ENCODE assay signal across 18 cellular contexts in the genomic region with DNA sequence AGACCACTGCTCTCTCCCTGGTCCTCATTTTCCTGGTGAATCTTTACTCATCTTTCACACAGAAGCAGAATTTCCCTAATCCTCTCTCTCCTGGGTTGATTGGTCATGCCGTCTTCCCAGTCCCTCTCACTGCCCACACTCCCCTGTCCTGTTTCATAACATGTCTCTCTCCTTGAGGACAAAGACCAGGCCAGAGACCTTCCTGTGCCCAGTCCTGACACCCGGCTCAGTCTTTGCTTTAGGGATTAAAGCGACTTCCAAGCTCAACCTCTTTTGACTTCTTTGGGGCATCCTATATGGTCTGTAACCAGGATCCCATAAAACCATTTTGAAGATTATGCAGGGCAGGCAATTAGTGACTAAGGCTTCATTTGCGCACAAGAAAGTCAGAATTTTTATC.
DNase-seq lines count a peak whose midpoint lies in the region; ATAC-seq and TF ChIP-seq lines count a peak whose summit lies in the region.
"Had no signal": no experiment of that assay in that cellular context is flagged by ENCODE, and none has a peak within 500 bp of the region (broad histone marks: within the 10 kb centered on the region; RNA-seq: fewer than 3 reads in every experiment).

No MANE protein-coding gene starts in this region.

- no peak overlapping the region for H3K4me2 ChIP-seq in PC-3 (ENCODE audit: low read length)

- peaks cover 11% of the 10 kb centered on the region for H3K9me3 Mint-ChIP-seq in activated CD8-positive, alpha-beta T cell treated with anti-CD3 and anti-CD28 coated beads for 36 hours
- H3K9me3 Mint-ChIP-seq in activated CD8-positive, alpha-beta T cell treated with anti-CD3 and anti-CD28 coated beads, Interleukin-2, amount 10 ng/mL, durations not matched to agents 7 days and 5 days (ENCODE audit: insufficient read depth) = no peaks in the 10 kb centered on the region
- H3K9me3 Mint-ChIP-seq in CD4-positive, alpha-beta T cell = peaks cover 2% of the 10 kb centered on the region
- H3K9me3 Mint-ChIP-seq in naive thymus-derived CD8-positive, alpha-beta T cell = peaks cover 0 to 8% (median 4%) of the 10 kb centered on the region in 9 donors

- DNase-seq in activated CD8-positive, alpha-beta T cell treated with anti-CD3 and anti-CD28 coated beads for 36 hours = no peak
- DNase-seq in activated CD8-positive, alpha-beta T cell treated with anti-CD3 and anti-CD28 coated beads, Interleukin-2, amount 10 ng/mL, durations not matched to agents 7 days and 5 days = no peak
- DNase-seq in CD4-positive, alpha-beta T cell = no peak
- DNase-seq in T-helper 17 cell = no peak
- DNase-seq in naive thymus-derived CD8-positive, alpha-beta T cell = no peak
- no peak for DNase-seq in PC-3
- no peak for DNase-seq in NCI-H2107 (lab: John Stamatoyannopoulos, UW)
- DNase-seq: GDM1, GOT3, NCI-H146, NCI-H2081 treated with DMSO at 0.1 percent for 48 hours, NCI-H345, NCI-H526 treated with DMSO at 0.1 percent for 48 hours, RPMI8226 had no signal

- H3K27me3 ChIP-seq in CD4-positive, alpha-beta T cell (ENCODE audit: control insufficient read depth, insufficient read depth, low read length) = no peaks in the 10 kb centered on the region
- H3K27me3 ChIP-seq in PC-3 (ENCODE audit: low read length) = peaks cover 44% of the 10 kb centered on the region

- no peaks in the 10 kb centered on the region for H3K36me3 ChIP-seq in PC-3 (ENCODE audit: low read depth, low read length)

- POLR2A ChIA-PET in activated CD8-positive, alpha-beta T cell treated with anti-CD3 and anti-CD28 coated beads for 36 hours (lab: Charles Lee) = interaction anchor here (0.7 kb wide), 1 partner anchor 12 kb away, joined by 3 read pairs; no protein-coding TSS in a partner anchor
- POLR2A ChIA-PET in activated CD8-positive, alpha-beta T cell treated with anti-CD3 and anti-CD28 coated beads, Interleukin-2, amount 10 ng/mL, durations not matched to agents 7 days and 5 days (lab: Charles Lee) = interaction anchor here (0.6 kb wide), 1 partner anchor 382 kb away, joined by 3 read pairs; no protein-coding TSS in a partner anchor
- POLR2A ChIA-PET in CD4-positive, alpha-beta T cell (lab: Charles Lee) = interaction anchor here (0.7 to 1.4 kb wide), 3 partner anchors 12 to 102 kb away, joined by 3 to 4 read pairs (median 3); no protein-coding TSS in a partner anchor
- POLR2A ChIA-PET in naive thymus-derived CD8-positive, alpha-beta T cell (lab: Charles Lee) = interaction anchor here (0.9 to 1.1 kb wide), 2 partner anchors 8 to 48 kb away, joined by 3 read pairs; no protein-coding TSS in a partner anchor
- POLR2A ChIA-PET in PC-3 (lab: Charles Lee; ENCODE audit: unreplicated experiment) = no interaction called here

- H3K79me2 ChIP-seq in PC-3 (ENCODE audit: low read length) = no peaks in the 10 kb centered on the region

- no peaks in the 10 kb centered on the region for H4K20me1 ChIP-seq in PC-3 (ENCODE audit: low read length)

- no peak overlapping the region for H3K27ac ChIP-seq in CD4-positive, alpha-beta T cell (ENCODE audit: low read depth, low read length)
- no peak overlapping the region for H3K27ac ChIP-seq in PC-3 (ENCODE audit: low read length)
- H3K27ac ChIP-seq: C4-2B, HL-60 had no signal

- no peak overlapping the region for H3K9ac ChIP-seq in PC-3 (ENCODE audit: low read length)

- H3K4me1 ChIP-seq in PC-3 (ENCODE audit: insufficient read depth, low read length) = no peaks in the 10 kb centered on the region

- H2AFZ ChIP-seq in PC-3 (ENCODE audit: low read length) = no peak overlapping the region

- no peaks in the 10 kb centered on the region for H3K9me3 ChIP-seq in CD4-positive, alpha-beta T cell (ENCODE audit: control insufficient read depth, low read length)
- no peaks in the 10 kb centered on the region for H3K9me3 ChIP-seq in T-helper 17 cell (ENCODE audit: control insufficient read depth, low read length, poor library complexity, severe bottlenecking)
- H3K9me3 ChIP-seq in PC-3 (ENCODE audit: low read length) = no peaks in the 10 kb centered on the region

- no peak for TF ChIP-seq CTCF in activated CD8-positive, alpha-beta T cell treated with anti-CD3 and anti-CD28 coated beads for 36 hours (IDR thresholded peaks at IDR 0.05)
- no peak for TF ChIP-seq CTCF in CD4-positive, alpha-beta T cell (IDR thresholded peaks at IDR 0.05)
- no peak for TF ChIP-seq CTCF in PC-3 (conservative IDR thresholded peaks at IDR 0.05; ENCODE audit: low read depth, low read length)

- no peak overlapping the region for H3K4me3 Mint-ChIP-seq in activated CD8-positive, alpha-beta T cell treated with anti-CD3 and anti-CD28 coated beads for 36 hours
- no peak overlapping the region for H3K4me3 Mint-ChIP-seq in activated CD8-positive, alpha-beta T cell treated with anti-CD3 and anti-CD28 coated beads, Interleukin-2, amount 10 ng/mL, durations not matched to agents 7 days and 5 days
- no peak overlapping the region for H3K4me3 Mint-ChIP-seq in CD4-positive, alpha-beta T cell
- H3K4me3 Mint-ChIP-seq in T-helper 17 cell = no peak overlapping the region
- H3K4me3 Mint-ChIP-seq in naive thymus-derived CD8-positive, alpha-beta T cell = peak overlapping the region in 4 of 10 donors; percentile 7 to 57 (median 50)

- H3K36me3 Mint-ChIP-seq in activated CD8-positive, alpha-beta T cell treated with anti-CD3 and anti-CD28 coated beads for 36 hours (ENCODE audit: low read depth) = peaks cover 20% of the 10 kb centered on the region
- H3K36me3 Mint-ChIP-seq in activated CD8-positive, alpha-beta T cell treated with anti-CD3 and anti-CD28 coated beads, Interleukin-2, amount 10 ng/mL, durations not matched to agents 7 days and 5 days (ENCODE audit: low read depth) = peaks cover 27% of the 10 kb centered on the region
- peaks cover 59% of the 10 kb centered on the region for H3K36me3 Mint-ChIP-seq in CD4-positive, alpha-beta T cell (ENCODE audit: low read depth)
- H3K36me3 Mint-ChIP-seq in T-helper 17 cell (ENCODE audit: low read depth) = peaks cover 2% of the 10 kb centered on the region
- H3K36me3 Mint-ChIP-seq in naive thymus-derived CD8-positive, alpha-beta T cell = peaks cover 15 to 34% (median 32%) of the 10 kb centered on the region in 3 donors

- CTCF ChIA-PET in activated CD8-positive, alpha-beta T cell treated with anti-CD3 and anti-CD28 coated beads for 36 hours (lab: Charles Lee) = no interaction called here
- CTCF ChIA-PET in activated CD8-positive, alpha-beta T cell treated with anti-CD3 and anti-CD28 coated beads, Interleukin-2, amount 10 ng/mL, durations not matched to agents 7 days and 5 days (lab: Charles Lee) = interaction anchor here (1.1 kb wide), 1 partner anchor 94 kb away, joined by 5 read pairs; no protein-coding TSS in a partner anchor
- CTCF ChIA-PET in CD4-positive, alpha-beta T cell (lab: Charles Lee) = no interaction called here
- CTCF ChIA-PET in PC-3 (lab: Charles Lee) = no interaction called here

- no peak overlapping the region for H3K4me3 ChIP-seq in PC-3 (ENCODE audit: low read length)
- H3K4me3 ChIP-seq: K562 had no signal

- no TSS peak for BruUV-seq in PC-3 (replicated peaks; lab: Mats Ljungman, UMichigan)

- no peaks in the 10 kb centered on the region for H3K27me3 Mint-ChIP-seq in activated CD8-positive, alpha-beta T cell treated with anti-CD3 and anti-CD28 coated beads for 36 hours
- H3K27me3 Mint-ChIP-seq in activated CD8-positive, alpha-beta T cell treated with anti-CD3 and anti-CD28 coated beads, Interleukin-2, amount 10 ng/mL, durations not matched to agents 7 days and 5 days (ENCODE audit: low read depth) = no peaks in the 10 kb centered on the region
- H3K27me3 Mint-ChIP-seq in CD4-positive, alpha-beta T cell = no peaks in the 10 kb centered on the region
- H3K27me3 Mint-ChIP-seq in T-helper 17 cell = no peaks in the 10 kb centered on the region
- peaks cover 0 to 3% (median 0%) of the 10 kb centered on the region in 5 donors for H3K27me3 Mint-ChIP-seq in naive thymus-derived CD8-positive, alpha-beta T cell

- peaks cover 36% of the 10 kb centered on the region for H3K4me1 Mint-ChIP-seq in activated CD8-positive, alpha-beta T cell treated with anti-CD3 and anti-CD28 coated beads for 36 hours (ENCODE audit: low read depth)
- H3K4me1 Mint-ChIP-seq in activated CD8-positive, alpha-beta T cell treated with anti-CD3 and anti-CD28 coated beads, Interleukin-2, amount 10 ng/mL, durations not matched to agents 7 days and 5 days (ENCODE audit: low read depth) = peaks cover 4% of the 10 kb centered on the region
- peaks cover 47% of the 10 kb centered on the region for H3K4me1 Mint-ChIP-seq in CD4-positive, alpha-beta T cell (ENCODE audit: low read depth)
- H3K4me1 Mint-ChIP-seq in T-helper 17 cell = peaks cover 7% of the 10 kb centered on the region
- peaks cover 26 to 70% (median 60%) of the 10 kb centered on the region in 4 donors for H3K4me1 Mint-ChIP-seq in naive thymus-derived CD8-positive, alpha-beta T cell

- intact Hi-C loops in activated CD8-positive, alpha-beta T cell treated with anti-CD3 and anti-CD28 coated beads for 36 hours (cut with micrococcal nuclease) = no loop called here
- intact Hi-C loops in CD4-positive, alpha-beta T cell (cut with DNase I, micrococcal nuclease) = no loop called here
- intact Hi-C loops in PC-3 (cut with micrococcal nuclease) = no loop called here

- ATAC-seq in activated CD8-positive, alpha-beta T cell treated with anti-CD3 and anti-CD28 coated beads for 36 hours = peak; percentile 7
- no peak for ATAC-seq in activated CD8-positive, alpha-beta T cell treated with anti-CD3 and anti-CD28 coated beads, Interleukin-2, amount 10 ng/mL, durations not matched to agents 7 days and 5 days
- no peak for ATAC-seq in CD4-positive, alpha-beta T cell (ENCODE audit: poor library complexity)
- no peak for ATAC-seq in T-helper 17 cell
- ATAC-seq in naive thymus-derived CD8-positive, alpha-beta T cell = no peak
- no peak for ATAC-seq in PC-3
- ATAC-seq in GM21786 (IDR thresholded peaks at IDR 0.05; ENCODE audit: unreplicated experiment) = no peak
- ATAC-seq: K562 had no signal

- no peaks in the 10 kb centered on the region for H3F3A ChIP-seq in PC-3 (ENCODE audit: low read length, unreplicated experiment)

- peak overlapping the region; percentile 53 for H3K27ac Mint-ChIP-seq in activated CD8-positive, alpha-beta T cell treated with anti-CD3 and anti-CD28 coated beads for 36 hours
- H3K27ac Mint-ChIP-seq in activated CD8-positive, alpha-beta T cell treated with anti-CD3 and anti-CD28 coated beads, Interleukin-2, amount 10 ng/mL, durations not matched to agents 7 days and 5 days = no peak overlapping the region
- peak overlapping the region; percentile 69 for H3K27ac Mint-ChIP-seq in CD4-positive, alpha-beta T cell
- H3K27ac Mint-ChIP-seq in T-helper 17 cell = peak overlapping the region; percentile 8
- H3K27ac Mint-ChIP-seq in naive thymus-derived CD8-positive, alpha-beta T cell = peak overlapping the region in 9 of 10 donors; percentile 8 to 89 (median 62)

- H3K9me2 ChIP-seq in PC-3 (replicated peaks; ENCODE audit: low read length) = no peaks in the 10 kb centered on the region
